9 cellular contexts compared by ENCODE assay signal in genomic region chr1:244012232-244012631, GRCh38. TPM values are rescaled to one million over a fixed set of nuclear protein-coding genes. Genes with fewer than 3 reads are reported as not detected.
A peak's percentile ranks its signal among the peaks of the same experiment; 100 is the strongest.
DNase-seq lines count a peak whose midpoint lies in the region; ATAC-seq and TF ChIP-seq lines count a peak whose summit lies in the region.
"Had no signal": no experiment of that assay in that cellular context is flagged by ENCODE, and none has a peak within 500 bp of the region (broad histone marks: within the 10 kb centered on the region; RNA-seq: fewer than 3 reads in every experiment).

No MANE protein-coding gene starts in this region.

- H3K36me3 ChIP-seq in SJSA1, result no peaks in the 10 kb centered on the region

- no peak for ATAC-seq in foreskin keratinocyte
- no peak for ATAC-seq in GM21515 (IDR thresholded peaks at IDR 0.05; ENCODE audit: unreplicated experiment)
- ATAC-seq in GM21786 (IDR thresholded peaks at IDR 0.05; ENCODE audit: unreplicated experiment), result no peak
- ATAC-seq in GM18511 (IDR thresholded peaks at IDR 0.05; ENCODE audit: unreplicated experiment), result no peak
- ATAC-seq: activated CD8-positive, alpha-beta T cell treated with anti-CD3 and anti-CD28 coated beads for 36 hours had no signal

- peaks cover 12% of the 10 kb centered on the region for H3K27me3 Mint-ChIP-seq in HFFc6 (ENCODE audit: insufficient read depth)
- H3K27me3 Mint-ChIP-seq: activated CD8-positive, alpha-beta T cell treated with anti-CD3 and anti-CD28 coated beads for 36 hours had no signal

- H3K4me1 Mint-ChIP-seq in HFFc6 (ENCODE audit: low read depth), result peaks cover 15% of the 10 kb centered on the region

- H3K27me3 ChIP-seq in SJSA1 (replicated peaks) (no peaks in the 10 kb centered on the region), foreskin keratinocyte (peaks cover 13% of the 10 kb centered on the region)

- H3K4me3 ChIP-seq in SJSA1 (peak overlapping the region; percentile 16), skeletal muscle cell (ENCODE audit: low read depth, low read length) (no peak overlapping the region)

- H3K36me3 Mint-ChIP-seq in HFFc6 (ENCODE audit: low read depth), result no peaks in the 10 kb centered on the region

- H3K9me3 ChIP-seq in SJSA1 (replicated peaks), result no peaks in the 10 kb centered on the region

- H3K4me1 ChIP-seq in SJSA1 (replicated peaks) (peaks cover 13% of the 10 kb centered on the region), foreskin keratinocyte (no peaks in the 10 kb centered on the region)

- H3K4me3 Mint-ChIP-seq in HFFc6, result no peak overlapping the region
- H3K4me3 Mint-ChIP-seq: activated CD8-positive, alpha-beta T cell treated with anti-CD3 and anti-CD28 coated beads for 36 hours had no signal

- TF ChIP-seq CTCF in HFFc6 (IDR thresholded peaks at IDR 0.05) (no peak), foreskin keratinocyte (conservative IDR thresholded peaks at IDR 0.05) (no peak)

- no peak overlapping the region for H3K27ac Mint-ChIP-seq in HFFc6
- H3K27ac Mint-ChIP-seq: activated CD8-positive, alpha-beta T cell treated with anti-CD3 and anti-CD28 coated beads for 36 hours had no signal

- peak; percentile 11 for DNase-seq in HFFc6
- peak; percentile 42 to 48 for DNase-seq in SJSA1 (ENCODE audit: low read depth in 1 of 2, low spot score in 2 of 2)
- DNase-seq in foreskin keratinocyte, result peak; percentile 21 to 44
- DNase-seq in skeletal muscle cell (ENCODE audit: low read depth), result peak; percentile 13
- DNase-seq: activated CD8-positive, alpha-beta T cell treated with anti-CD3 and anti-CD28 coated beads for 36 hours; NCI-H1417 had no signal

- no peaks in the 10 kb centered on the region for H3K9me3 Mint-ChIP-seq in HFFc6
- H3K9me3 Mint-ChIP-seq: activated CD8-positive, alpha-beta T cell treated with anti-CD3 and anti-CD28 coated beads for 36 hours had no signal

- H3K27ac ChIP-seq in SJSA1, result peak overlapping the region; percentile 4; the same call in 1 of the 2 replicates
- H3K27ac ChIP-seq in foreskin keratinocyte, result no peak overlapping the region

RNA-seq across cellular contexts. Expression of gene ZBTB18, which starts 38.9 kb away (rescaled TPM):
- total RNA-seq in HFFc6 (2021; fragmentation: NEBNext Ultra II Directional; extraction: Animal tissue kit (Norgen Biotek cat#: 25700)), result 10 to 100 TPM; 19.4 to 24.5 (median 22.0) TPM
- total RNA-seq in SJSA1 (2014; rRNA removed; shearing (Covaris generic)), result 36.2 and 38.0 TPM in 2 replicates
- total RNA-seq in foreskin keratinocyte, result 6.6 and 8.5 TPM in 2 replicates
- polyA plus RNA-seq in foreskin keratinocyte, result 2.1 and 3.1 TPM in 2 replicates
